Comparison of ENCODE assay signal across 22 cellular contexts in genomic region chr15:34206016-34206415, GRCh38. TPM values are rescaled to one million over a fixed set of nuclear protein-coding genes. Genes with fewer than 3 reads are reported as not detected.
DNase-seq lines count a peak whose midpoint lies in the region; ATAC-seq, FAIRE-seq and TF ChIP-seq lines count a peak whose summit lies in the region.
"Had no signal": no experiment of that assay in that cellular context is flagged by ENCODE, and none has a peak within 500 bp of the region (broad histone marks: within the 10 kb centered on the region; RNA-seq: fewer than 3 reads in every experiment).

No MANE protein-coding gene starts in this region.

- FAIRE-seq in A549 (lab: Jason Lieb, UNC) = no peak
- FAIRE-seq: colon, frontal cortex, pancreas had no signal

- DNase-seq in A549 (ENCODE audit: low read depth in 1 of 2, low spot score in 1 of 2) (no peak), RPMI7951 (ENCODE audit: low read depth) (peak; percentile 45), iris pigment epithelial cell (ENCODE audit: low read depth) (peak; percentile 63), vagina (ENCODE audit: extremely low spot score in 2 of 2) (no peak)
- DNase-seq in CD4-positive, alpha-beta T cell = no peak
- DNase-seq: activated CD4-positive, alpha-beta T cell treated with anti-CD3 and anti-CD28 coated beads, Interleukin-2, amount 50 U/mL, for 1 hour; anterior cingulate cortex; C1 segment of cervical spinal cord; KBM-7; left ventricle myocardium inferior; NCI-H1092; NCI-H2081; NCI-H510A treated with DMSO at 0.1 percent for 48 hours; pancreas; stimulated activated CD4-positive, alpha-beta T cell treated with anti-CD3 and anti-CD28 coated beads, Interleukin-4, amount 100 ng/mL, for 24 hours; thyroid gland had no signal

- H3K4me1 Mint-ChIP-seq in CD4-positive, alpha-beta T cell (ENCODE audit: low read depth) = peaks cover 40% of the 10 kb centered on the region
- peaks cover 40% of the 10 kb centered on the region for H3K4me1 Mint-ChIP-seq in stimulated activated memory B cell treated with anti-CD40 and anti-IgM and Interleukin-4, amounts not matched to agents 10 μg/mL and 1 μg/mL and 100 μg/mL, for 72 hours

- H3K4me3 Mint-ChIP-seq in CD4-positive, alpha-beta T cell = peak overlapping the region; percentile 9
- H3K4me3 Mint-ChIP-seq in stimulated activated memory B cell treated with anti-CD40 and anti-IgM and Interleukin-4, amounts not matched to agents 10 μg/mL and 1 μg/mL and 100 μg/mL, for 72 hours = no peak overlapping the region

- intact Hi-C loops in CD4-positive, alpha-beta T cell (cut with DNase I, micrococcal nuclease) = no loop called here
- intact Hi-C loops in vagina (cut with DNase I) = no loop called here

- H3K4me2 ChIP-seq in A549 = no peak overlapping the region

- TF ChIP-seq EP300 in A549 (IDR thresholded peaks at IDR 0.05) = no peak

- H3K4me3 ChIP-seq in A549 (no peak overlapping the region), vagina (no peak overlapping the region)
- H3K4me3 ChIP-seq: left ventricle myocardium inferior, pancreas, SK-N-MC, thyroid gland had no signal

- H3K4me1 ChIP-seq in A549 (peaks cover 12% of the 10 kb centered on the region; the same call in 2 of the 3 replicates), vagina (peaks cover 22% of the 10 kb centered on the region)

- no peak for TF ChIP-seq CTCF in A549 (IDR thresholded peaks at IDR 0.05)
- TF ChIP-seq CTCF in CD4-positive, alpha-beta T cell (IDR thresholded peaks at IDR 0.05) = no peak
- TF ChIP-seq CTCF in vagina (IDR thresholded peaks at IDR 0.05) = no peak

- H3K9me3 Mint-ChIP-seq in CD4-positive, alpha-beta T cell = no peaks in the 10 kb centered on the region
- no peaks in the 10 kb centered on the region for H3K9me3 Mint-ChIP-seq in stimulated activated memory B cell treated with anti-CD40 and anti-IgM and Interleukin-4, amounts not matched to agents 10 μg/mL and 1 μg/mL and 100 μg/mL, for 72 hours

- peaks cover 11% of the 10 kb centered on the region for H3K36me3 Mint-ChIP-seq in CD4-positive, alpha-beta T cell (ENCODE audit: low read depth)
- H3K36me3 Mint-ChIP-seq in stimulated activated memory B cell treated with anti-CD40 and anti-IgM and Interleukin-4, amounts not matched to agents 10 μg/mL and 1 μg/mL and 100 μg/mL, for 72 hours = peaks cover 18% of the 10 kb centered on the region

- no peaks in the 10 kb centered on the region for H3K36me3 ChIP-seq in vagina
- H3K36me3 ChIP-seq: left ventricle myocardium inferior, pancreas, thyroid gland had no signal

- H3K9me3 ChIP-seq in A549 (no peaks in the 10 kb centered on the region), vagina (no peaks in the 10 kb centered on the region)
- H3K9me3 ChIP-seq in CD4-positive, alpha-beta T cell (ENCODE audit: control insufficient read depth, low read length) = no peaks in the 10 kb centered on the region
- H3K9me3 ChIP-seq: left ventricle myocardium inferior, pancreas, thyroid gland had no signal

- POLR2A ChIA-PET in A549 (lab: Yijun Ruan, JAX) = no interaction called here
- POLR2A ChIA-PET in CD4-positive, alpha-beta T cell (lab: Charles Lee) = no interaction called here

- no peak for ATAC-seq in A549
- no peak for ATAC-seq in CD4-positive, alpha-beta T cell (ENCODE audit: poor library complexity)
- no peak for ATAC-seq in stimulated activated memory B cell treated with anti-CD40 and anti-IgM and Interleukin-4, amounts not matched to agents 10 μg/mL and 1 μg/mL and 100 μg/mL, for 72 hours
- no peak for ATAC-seq in HG03442 (IDR thresholded peaks at IDR 0.05; ENCODE audit: unreplicated experiment)
- ATAC-seq: pancreas had no signal

- no peak overlapping the region for H3K27ac Mint-ChIP-seq in CD4-positive, alpha-beta T cell
- H3K27ac Mint-ChIP-seq in stimulated activated memory B cell treated with anti-CD40 and anti-IgM and Interleukin-4, amounts not matched to agents 10 μg/mL and 1 μg/mL and 100 μg/mL, for 72 hours = no peak overlapping the region

- CTCF ChIA-PET in A549 (lab: Yijun Ruan, JAX) = interaction anchor here (0.8 to 8.9 kb wide), 4 partner anchors 57 to 505 kb away, joined by 3 to 223 read pairs (median 58); no protein-coding TSS in a partner anchor
- CTCF ChIA-PET in CD4-positive, alpha-beta T cell (lab: Charles Lee) = no interaction called here

- no peak for TF ChIP-seq RAD21 in A549 (conservative IDR thresholded peaks at IDR 0.05 in 1 of 2, IDR thresholded peaks at IDR 0.05 in 1 of 2)

- no peaks in the 10 kb centered on the region for H3K27me3 Mint-ChIP-seq in CD4-positive, alpha-beta T cell
- H3K27me3 Mint-ChIP-seq in stimulated activated memory B cell treated with anti-CD40 and anti-IgM and Interleukin-4, amounts not matched to agents 10 μg/mL and 1 μg/mL and 100 μg/mL, for 72 hours = no peaks in the 10 kb centered on the region

- H3K27me3 ChIP-seq in CD4-positive, alpha-beta T cell (ENCODE audit: control insufficient read depth, insufficient read depth, low read length) = no peaks in the 10 kb centered on the region
- H3K27me3 ChIP-seq in vagina = no peaks in the 10 kb centered on the region
- H3K27me3 ChIP-seq: pancreas, thyroid gland had no signal

- H3K27ac ChIP-seq in A549 (no peak overlapping the region), vagina (no peak overlapping the region)
- H3K27ac ChIP-seq in CD4-positive, alpha-beta T cell (ENCODE audit: low read depth, low read length) = no peak overlapping the region
- H3K27ac ChIP-seq: HL-60, left ventricle myocardium inferior, pancreas, SK-N-MC, thyroid gland had no signal

- TF ChIP-seq POLR2A in A549 (IDR thresholded peaks at IDR 0.05; ENCODE audit: low read length) (no peak), vagina (IDR thresholded peaks at IDR 0.05) (no peak)

- WGBS in A549 (ENCODE audit: missing lambda C conversion rate) = 93% methylated on average over 4 of the region's 4 CpGs

TF ChIP-seq in A549, 52 proteins besides CTCF, POLR2A, EP300 and RAD21:
- TF ChIP-seq CHD2 (IDR thresholded peaks at IDR 0.05; ENCODE audit: low read length, partially characterized antibody) (no peak), FOSL2 (IDR thresholded peaks at IDR 0.05) (no peak), FOSL2 (CRISPR knock-in tag; IDR thresholded peaks at IDR 0.05) (peak; percentile 39; the same call in 1 of the 2 replicates)

RNA-seq across cellular contexts. Expression of gene KATNBL1, which starts 3.9 kb away (rescaled TPM):
- polyA plus RNA-seq in A549 (2011; rRNA removed) = 46.6 and 75.8 TPM in 2 replicates
- 11.0 and 11.8 TPM in 2 replicates for polyA plus RNA-seq in A549 (2012; cell fraction: cytosol; rRNA removed)
- polyA plus RNA-seq in A549 (2012; cell fraction: nucleus; rRNA removed) = 6.8 and 11.0 TPM in 2 replicates
- 35.2 to 40.1 TPM (median 40.0 TPM) in 3 replicates for polyA plus RNA-seq in A549 (2017; fragmentation: RNase III; extraction: RNeasy Plus Mini Kit Qiagen cat#74134 plus additional on column Dnase treatment)
- polyA minus RNA-seq in A549 (2011; rRNA and poly(A)+ RNA removed) = 11.9 and 18.6 TPM in 2 replicates
- total RNA-seq in CD4-positive, alpha-beta T cell = 10 to 100 TPM; 13.0 to 14.6 TPM
- total RNA-seq in RPMI7951 (2014; rRNA removed; shearing (Covaris generic)) = 49.4 and 57.8 TPM in 2 replicates
- 50.3 TPM for total RNA-seq in vagina

RNA-seq across cellular contexts. Expression of gene EMC4, which starts 18.8 kb away (rescaled TPM):
- polyA plus RNA-seq in A549 (2011; rRNA removed) (126 and 150 TPM in 2 replicates), A549 (2017; fragmentation: RNase III; extraction: RNeasy Plus Mini Kit Qiagen cat#74134 plus additional on column Dnase treatment) (221 to 241 TPM (median 234 TPM) in 3 replicates)
- polyA plus RNA-seq in A549 (2012; cell fraction: cytosol; rRNA removed) = 255 and 283 TPM in 2 replicates
- polyA plus RNA-seq in A549 (2012; cell fraction: nucleus; rRNA removed) = 107 and 160 TPM in 2 replicates
- polyA minus RNA-seq in A549 (2011; rRNA and poly(A)+ RNA removed) = 32.6 and 37.9 TPM in 2 replicates
- 10 to 100 TPM; 77.4 to 80.0 TPM for total RNA-seq in CD4-positive, alpha-beta T cell
- total RNA-seq in RPMI7951 (2014; rRNA removed; shearing (Covaris generic)) = 238 and 265 TPM in 2 replicates
- 86.2 TPM for total RNA-seq in vagina

Comparison
In these comparisons a context has a peak if more than half of its experiments do, and no peak if none do; other contexts are left out.
1. DNase-seq: peak in RPMI7951 (single experiment) and iris pigment epithelial cell (single experiment); none in A549 (0 of 2), CD4-positive, alpha-beta T cell (0 of 10) and vagina (0 of 2).